2 cellular contexts compared by ENCODE assay signal in the genomic region with DNA sequence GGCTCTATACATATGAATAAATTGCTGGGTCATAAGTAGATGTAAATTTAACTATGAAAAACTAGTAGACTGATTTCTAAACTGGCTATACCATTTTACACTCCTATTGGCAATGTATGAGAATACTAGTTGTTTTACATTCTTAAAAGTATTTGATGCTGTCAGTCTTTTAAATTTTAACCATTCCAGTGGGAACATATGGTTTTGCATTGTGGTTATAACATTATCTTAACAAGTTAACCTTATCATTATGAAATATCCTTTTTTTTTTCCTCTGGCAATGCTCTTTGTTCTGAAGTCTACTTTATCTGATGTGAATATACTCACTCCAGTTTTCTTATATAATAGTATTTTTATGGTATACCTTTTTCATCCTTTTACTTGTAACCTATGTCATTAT.
TF ChIP-seq lines count a peak whose summit lies in the region.

No MANE protein-coding gene starts in this region.

TF ChIP-seq in SK-N-SH, 30 proteins besides CTCF, POLR2A, EP300 and RAD21 (continued from another document):
- TF ChIP-seq, protein P1, sequence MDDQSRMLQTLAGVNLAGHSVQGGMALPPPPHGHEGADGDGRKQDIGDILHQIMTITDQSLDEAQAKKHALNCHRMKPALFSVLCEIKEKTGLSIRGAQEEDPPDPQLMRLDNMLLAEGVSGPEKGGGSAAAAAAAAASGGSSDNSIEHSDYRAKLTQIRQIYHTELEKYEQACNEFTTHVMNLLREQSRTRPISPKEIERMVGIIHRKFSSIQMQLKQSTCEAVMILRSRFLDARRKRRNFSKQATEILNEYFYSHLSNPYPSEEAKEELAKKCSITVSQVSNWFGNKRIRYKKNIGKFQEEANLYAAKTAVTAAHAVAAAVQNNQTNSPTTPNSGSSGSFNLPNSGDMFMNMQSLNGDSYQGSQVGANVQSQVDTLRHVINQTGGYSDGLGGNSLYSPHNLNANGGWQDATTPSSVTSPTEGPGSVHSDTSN (IDR thresholded peaks at IDR 0.05), result no peak
- TF ChIP-seq, protein P2, sequence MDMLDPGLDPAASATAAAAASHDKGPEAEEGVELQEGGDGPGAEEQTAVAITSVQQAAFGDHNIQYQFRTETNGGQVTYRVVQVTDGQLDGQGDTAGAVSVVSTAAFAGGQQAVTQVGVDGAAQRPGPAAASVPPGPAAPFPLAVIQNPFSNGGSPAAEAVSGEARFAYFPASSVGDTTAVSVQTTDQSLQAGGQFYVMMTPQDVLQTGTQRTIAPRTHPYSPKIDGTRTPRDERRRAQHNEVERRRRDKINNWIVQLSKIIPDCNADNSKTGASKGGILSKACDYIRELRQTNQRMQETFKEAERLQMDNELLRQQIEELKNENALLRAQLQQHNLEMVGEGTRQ (IDR thresholded peaks at IDR 0.05; ENCODE audit: borderline replicate concordance, low read depth, low read length), result no peak
TF ChIP-seq in SK-N-SH: peak in this region for 0.

TF ChIP-seq in SK-N-SH treated with all-trans-retinoic acid at 6 μM for 48 hours, 23 proteins besides CTCF, POLR2A, EP300 and RAD21 (continued from another document):
- TF ChIP-seq, protein P3, sequence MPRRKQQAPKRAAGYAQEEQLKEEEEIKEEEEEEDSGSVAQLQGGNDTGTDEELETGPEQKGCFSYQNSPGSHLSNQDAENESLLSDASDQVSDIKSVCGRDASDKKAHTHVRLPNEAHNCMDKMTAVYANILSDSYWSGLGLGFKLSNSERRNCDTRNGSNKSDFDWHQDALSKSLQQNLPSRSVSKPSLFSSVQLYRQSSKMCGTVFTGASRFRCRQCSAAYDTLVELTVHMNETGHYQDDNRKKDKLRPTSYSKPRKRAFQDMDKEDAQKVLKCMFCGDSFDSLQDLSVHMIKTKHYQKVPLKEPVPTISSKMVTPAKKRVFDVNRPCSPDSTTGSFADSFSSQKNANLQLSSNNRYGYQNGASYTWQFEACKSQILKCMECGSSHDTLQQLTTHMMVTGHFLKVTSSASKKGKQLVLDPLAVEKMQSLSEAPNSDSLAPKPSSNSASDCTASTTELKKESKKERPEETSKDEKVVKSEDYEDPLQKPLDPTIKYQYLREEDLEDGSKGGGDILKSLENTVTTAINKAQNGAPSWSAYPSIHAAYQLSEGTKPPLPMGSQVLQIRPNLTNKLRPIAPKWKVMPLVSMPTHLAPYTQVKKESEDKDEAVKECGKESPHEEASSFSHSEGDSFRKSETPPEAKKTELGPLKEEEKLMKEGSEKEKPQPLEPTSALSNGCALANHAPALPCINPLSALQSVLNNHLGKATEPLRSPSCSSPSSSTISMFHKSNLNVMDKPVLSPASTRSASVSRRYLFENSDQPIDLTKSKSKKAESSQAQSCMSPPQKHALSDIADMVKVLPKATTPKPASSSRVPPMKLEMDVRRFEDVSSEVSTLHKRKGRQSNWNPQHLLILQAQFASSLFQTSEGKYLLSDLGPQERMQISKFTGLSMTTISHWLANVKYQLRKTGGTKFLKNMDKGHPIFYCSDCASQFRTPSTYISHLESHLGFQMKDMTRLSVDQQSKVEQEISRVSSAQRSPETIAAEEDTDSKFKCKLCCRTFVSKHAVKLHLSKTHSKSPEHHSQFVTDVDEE (CRISPR knock-in tag; IDR thresholded peaks at IDR 0.05), result no peak
- TF ChIP-seq, protein P4, sequence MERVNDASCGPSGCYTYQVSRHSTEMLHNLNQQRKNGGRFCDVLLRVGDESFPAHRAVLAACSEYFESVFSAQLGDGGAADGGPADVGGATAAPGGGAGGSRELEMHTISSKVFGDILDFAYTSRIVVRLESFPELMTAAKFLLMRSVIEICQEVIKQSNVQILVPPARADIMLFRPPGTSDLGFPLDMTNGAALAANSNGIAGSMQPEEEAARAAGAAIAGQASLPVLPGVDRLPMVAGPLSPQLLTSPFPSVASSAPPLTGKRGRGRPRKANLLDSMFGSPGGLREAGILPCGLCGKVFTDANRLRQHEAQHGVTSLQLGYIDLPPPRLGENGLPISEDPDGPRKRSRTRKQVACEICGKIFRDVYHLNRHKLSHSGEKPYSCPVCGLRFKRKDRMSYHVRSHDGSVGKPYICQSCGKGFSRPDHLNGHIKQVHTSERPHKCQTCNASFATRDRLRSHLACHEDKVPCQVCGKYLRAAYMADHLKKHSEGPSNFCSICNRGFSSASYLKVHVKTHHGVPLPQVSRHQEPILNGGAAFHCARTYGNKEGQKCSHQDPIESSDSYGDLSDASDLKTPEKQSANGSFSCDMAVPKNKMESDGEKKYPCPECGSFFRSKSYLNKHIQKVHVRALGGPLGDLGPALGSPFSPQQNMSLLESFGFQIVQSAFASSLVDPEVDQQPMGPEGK (CRISPR knock-in tag; IDR thresholded peaks at IDR 0.05; ENCODE audit: borderline replicate concordance), result no peak
- TF ChIP-seq, protein P5, sequence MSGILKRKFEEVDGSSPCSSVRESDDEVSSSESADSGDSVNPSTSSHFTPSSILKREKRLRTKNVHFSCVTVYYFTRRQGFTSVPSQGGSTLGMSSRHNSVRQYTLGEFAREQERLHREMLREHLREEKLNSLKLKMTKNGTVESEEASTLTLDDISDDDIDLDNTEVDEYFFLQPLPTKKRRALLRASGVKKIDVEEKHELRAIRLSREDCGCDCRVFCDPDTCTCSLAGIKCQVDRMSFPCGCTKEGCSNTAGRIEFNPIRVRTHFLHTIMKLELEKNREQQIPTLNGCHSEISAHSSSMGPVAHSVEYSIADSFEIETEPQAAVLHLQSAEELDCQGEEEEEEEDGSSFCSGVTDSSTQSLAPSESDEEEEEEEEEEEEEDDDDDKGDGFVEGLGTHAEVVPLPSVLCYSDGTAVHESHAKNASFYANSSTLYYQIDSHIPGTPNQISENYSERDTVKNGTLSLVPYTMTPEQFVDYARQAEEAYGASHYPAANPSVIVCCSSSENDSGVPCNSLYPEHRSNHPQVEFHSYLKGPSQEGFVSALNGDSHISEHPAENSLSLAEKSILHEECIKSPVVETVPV (CRISPR knock-in tag; IDR thresholded peaks at IDR 0.05), result no peak
- TF ChIP-seq, protein P6, sequence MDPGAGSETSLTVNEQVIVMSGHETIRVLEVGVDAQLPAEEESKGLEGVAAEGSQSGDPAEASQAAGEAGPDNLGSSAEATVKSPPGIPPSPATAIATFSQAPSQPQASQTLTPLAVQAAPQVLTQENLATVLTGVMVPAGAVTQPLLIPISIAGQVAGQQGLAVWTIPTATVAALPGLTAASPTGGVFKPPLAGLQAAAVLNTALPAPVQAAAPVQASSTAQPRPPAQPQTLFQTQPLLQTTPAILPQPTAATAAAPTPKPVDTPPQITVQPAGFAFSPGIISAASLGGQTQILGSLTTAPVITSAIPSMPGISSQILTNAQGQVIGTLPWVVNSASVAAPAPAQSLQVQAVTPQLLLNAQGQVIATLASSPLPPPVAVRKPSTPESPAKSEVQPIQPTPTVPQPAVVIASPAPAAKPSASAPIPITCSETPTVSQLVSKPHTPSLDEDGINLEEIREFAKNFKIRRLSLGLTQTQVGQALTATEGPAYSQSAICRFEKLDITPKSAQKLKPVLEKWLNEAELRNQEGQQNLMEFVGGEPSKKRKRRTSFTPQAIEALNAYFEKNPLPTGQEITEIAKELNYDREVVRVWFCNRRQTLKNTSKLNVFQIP (CRISPR knock-in tag; IDR thresholded peaks at IDR 0.05; ENCODE audit: borderline replicate concordance, low read depth), result no peak
- TF ChIP-seq SNAI2 (CRISPR knock-in tag; IDR thresholded peaks at IDR 0.05), result no peak
